In genomic region chr16:79560923-79561322, GRCh38 we compare ENCODE assay signal across 19 cellular contexts. TPM values are rescaled to one million over a fixed set of nuclear protein-coding genes. Genes with fewer than 3 reads are reported as not detected.
DNase-seq lines count a peak whose midpoint lies in the region; ATAC-seq lines count a peak whose summit lies in the region.
"Had no signal": no experiment of that assay in that cellular context is flagged by ENCODE, and none has a peak within 500 bp of the region (broad histone marks: within the 10 kb centered on the region; RNA-seq: fewer than 3 reads in every experiment).

No MANE protein-coding gene starts in this region.

- H3K36me3 ChIP-seq in adipocyte (ENCODE audit: control insufficient read depth, insufficient read depth, low read length, severe bottlenecking): no peaks in the 10 kb centered on the region
- H3K36me3 ChIP-seq: BE2C; BLaER1 treated with 17β-estradiol and CSF1 and Interleukin-3, amounts not matched to agents 10 nM and 100 nM; HAP-1 had no signal

- no peak overlapping the region for H3K9ac ChIP-seq in adipocyte (ENCODE audit: low read length)
- H3K9ac ChIP-seq: BLaER1 treated with 17β-estradiol and CSF1 and Interleukin-3, amounts not matched to agents 10 nM and 100 nM had no signal

- peaks cover 13% of the 10 kb centered on the region for H3K4me1 ChIP-seq in adipocyte (ENCODE audit: control insufficient read depth, insufficient read depth, low read length)
- H3K4me1 ChIP-seq: A549, BE2C, HAP-1 had no signal

- peaks cover 9% of the 10 kb centered on the region for H3K27me3 ChIP-seq in adipocyte (replicated peaks; ENCODE audit: control insufficient read depth, insufficient read depth, low read length)
- H3K27me3 ChIP-seq: BE2C; BLaER1 treated with 17β-estradiol and CSF1 and Interleukin-3, amounts not matched to agents 10 nM and 100 nM had no signal

- peak overlapping the region; percentile 40 for H3K4me3 ChIP-seq in adipocyte (ENCODE audit: low read length)
- H3K4me3 ChIP-seq: A549; BLaER1 treated with 17β-estradiol and CSF1 and Interleukin-3, amounts not matched to agents 10 nM and 100 nM; HAP-1 had no signal

- DNase-seq in adipocyte (ENCODE audit: low read depth): no peak
- DNase-seq in left lobe of liver (ENCODE audit: low spot score): peak; percentile 52
- DNase-seq in renal cortical epithelial cell (ENCODE audit: low read depth): peak; percentile 15
- DNase-seq in DMS153 treated with DMSO at 0.1 percent for 48 hours (lab: John Stamatoyannopoulos, UW; ENCODE audit: unreplicated experiment): no peak
- no peak for DNase-seq in activated gamma-delta T cell (lab: John Stamatoyannopoulos, UW)
- no peak for DNase-seq in cardiac septum (ENCODE audit: low spot score)
- DNase-seq: 8988T; ACHN; AML-193; BE2C; Calu3; CD4-positive, alpha-beta T cell; COR-L47; DND-41; GOT3; HFFc6 had no signal

- H3K9me3 ChIP-seq in adipocyte (ENCODE audit: control insufficient read depth, low read length): no peaks in the 10 kb centered on the region
- H3K9me3 ChIP-seq: A549, BE2C, HAP-1 had no signal

- ATAC-seq in left lobe of liver: peak; percentile 48
- ATAC-seq: A549 had no signal

- intact Hi-C loops in cardiac septum (cut with DNase I): no loop called here

RNA-seq across cellular contexts. Expression of gene MAF, which starts 39.6 kb away (rescaled TPM):
- 44.0 TPM for total RNA-seq in left lobe of liver
- 5.2 and 8.0 TPM in 2 replicates for total RNA-seq in renal cortical epithelial cell
- 8.9 TPM for total RNA-seq in cardiac septum
- total RNA-seq: HFFc6 had no signal

Comparison
In these comparisons a context has a peak if more than half of its experiments do, and no peak if none do; other contexts are left out.
1. DNase-seq: peak in left lobe of liver (single experiment) and renal cortical epithelial cell (single experiment); none in adipocyte (single experiment), DMS153 treated with DMSO at 0.1 percent for 48 hours (single experiment), activated gamma-delta T cell (single experiment) and cardiac septum (single experiment).